ENCODE assay signal across 27 cellular contexts in genomic region chr5:82074968-82075367, GRCh38.
DNase-seq lines count a peak whose midpoint lies in the region; ATAC-seq and TF ChIP-seq lines count a peak whose summit lies in the region.
"Had no signal": no experiment of that assay in that cellular context is flagged by ENCODE, and none has a peak within 500 bp of the region (broad histone marks: within the 10 kb centered on the region; RNA-seq: fewer than 3 reads in every experiment).

No MANE protein-coding gene starts in this region.

- H3K4me2 ChIP-seq in neural progenitor cell, result peak overlapping the region; percentile 11
- H3K4me2 ChIP-seq: BLaER1 treated with 17β-estradiol and CSF1 and Interleukin-3, amounts not matched to agents 10 nM and 100 nM had no signal

- POLR2A ChIA-PET in GM10248 (lab: Yijun Ruan, JAX), result no interaction called here

- H3K79me2 ChIP-seq in neural progenitor cell (ENCODE audit: low read depth), result no peaks in the 10 kb centered on the region

- no peak for ATAC-seq in HG03159 (IDR thresholded peaks at IDR 0.05; ENCODE audit: unreplicated experiment)
- ATAC-seq: body of pancreas, GM12878 had no signal

- peak overlapping the region; percentile 2 for H3K27ac ChIP-seq in neural progenitor cell
- H3K27ac ChIP-seq: BLaER1 treated with 17β-estradiol and CSF1 and Interleukin-3, amounts not matched to agents 10 nM and 100 nM; body of pancreas; colonic mucosa; Peyer's patch; right atrium auricular region; SJCRH30 had no signal

- no peaks in the 10 kb centered on the region for H3K9me3 ChIP-seq in endocrine pancreas (ENCODE audit: control insufficient read depth, low read length)
- H3K9me3 ChIP-seq in neural progenitor cell (ENCODE audit: low read depth), result no peaks in the 10 kb centered on the region
- H3K9me3 ChIP-seq: body of pancreas, colonic mucosa, HAP-1, Peyer's patch, right atrium auricular region had no signal

- H3K36me3 Mint-ChIP-seq in neural progenitor cell, result peaks cover 3% of the 10 kb centered on the region

- H3K4me1 ChIP-seq in endocrine pancreas (ENCODE audit: control insufficient read depth, insufficient read depth, low read length), result no peaks in the 10 kb centered on the region
- H3K4me1 ChIP-seq in neural progenitor cell, result peaks cover 10% of the 10 kb centered on the region
- H3K4me1 ChIP-seq: body of pancreas, colonic mucosa, HAP-1, Peyer's patch, right atrium auricular region had no signal

- no peaks in the 10 kb centered on the region for H3K27me3 Mint-ChIP-seq in neural progenitor cell (ENCODE audit: insufficient read depth, low read depth)
- H3K27me3 Mint-ChIP-seq: activated CD4-positive, alpha-beta memory T cell treated with anti-CD3 and anti-CD28 coated beads, Interleukin-2, amount 10 ng/mL, durations not matched to agents 7 days and 5 days had no signal

- no peaks in the 10 kb centered on the region for H3K27me3 ChIP-seq in endocrine pancreas (ENCODE audit: control insufficient read depth, insufficient read depth, low read length)
- H3K27me3 ChIP-seq in neural progenitor cell, result no peaks in the 10 kb centered on the region
- H3K27me3 ChIP-seq: BLaER1 treated with 17β-estradiol and CSF1 and Interleukin-3, amounts not matched to agents 10 nM and 100 nM; body of pancreas; colonic mucosa; Peyer's patch; right atrium auricular region; SJCRH30 had no signal

- peak overlapping the region; percentile 23 for H3K9ac ChIP-seq in endocrine pancreas (ENCODE audit: control insufficient read depth, insufficient read depth, low read length)
- H3K9ac ChIP-seq in neural progenitor cell, result no peak overlapping the region
- H3K9ac ChIP-seq: BLaER1 treated with 17β-estradiol and CSF1 and Interleukin-3, amounts not matched to agents 10 nM and 100 nM had no signal

- H3K36me3 ChIP-seq in endocrine pancreas (ENCODE audit: control insufficient read depth, insufficient read depth, low read length) (no peaks in the 10 kb centered on the region), neural progenitor cell (no peaks in the 10 kb centered on the region)
- H3K36me3 ChIP-seq: colonic mucosa, HAP-1, Peyer's patch, right atrium auricular region, SJCRH30 had no signal

- peak overlapping the region; percentile 55 for H2AFZ ChIP-seq in neural progenitor cell (replicated peaks)

- in situ Hi-C loops in G401 (cut with HindIII; ENCODE audit: low sequenced_read_pairs), result no loop called here

- DNase-seq in G401 (ENCODE audit: low spot score), result peak; percentile 91
- peak; percentile 58 to 87 for DNase-seq in NCI-H524 (lab: John Stamatoyannopoulos, UW)
- peak; percentile 29 for DNase-seq in neural progenitor cell (ENCODE audit: low spot score)
- DNase-seq in GM10248 (ENCODE audit: extremely low spot score), result no peak
- no peak for DNase-seq in NOMO-1 treated with DMSO at 0.1 percent for 48 hours (lab: John Stamatoyannopoulos, UW; ENCODE audit: unreplicated experiment)
- DNase-seq: activated CD4-positive, alpha-beta memory T cell treated with anti-CD3 and anti-CD28 coated beads, Interleukin-2, amount 10 ng/mL, durations not matched to agents 7 days and 5 days; activated CD4-positive, CD25-positive, alpha-beta regulatory T cell treated with anti-CD3 and anti-CD28 coated beads, Interleukin-2, amount 50 U/mL, for 72 hours; activated effector memory CD4-positive, alpha-beta T cell treated with anti-CD3 and anti-CD28 coated beads, Interleukin-2, amount 50 U/mL, for 16 hours; body of pancreas; colonic mucosa; COR-L47; DND-41; Karpas-422; MV-4-11; NCI-H187; NCI-H2227 treated with DMSO at 0.1 percent for 48 hours; NK-92 treated with Interleukin-12 subunit alpha and Interleukin-12 subunit beta, amount 100 ng/mL, for 24 hours; Peyer's patch; SJCRH30; substantia nigra; T-helper 1 cell had no signal

- no peaks in the 10 kb centered on the region for H3F3A ChIP-seq in neural progenitor cell (ENCODE audit: low read depth)

- peaks cover 3% of the 10 kb centered on the region for H3K9me3 Mint-ChIP-seq in neural progenitor cell

- H3K4me3 ChIP-seq in endocrine pancreas (ENCODE audit: control insufficient read depth, insufficient read depth, low read length) (peak overlapping the region; percentile 78), neural progenitor cell (no peak overlapping the region)
- H3K4me3 ChIP-seq: BLaER1 treated with 17β-estradiol and CSF1 and Interleukin-3, amounts not matched to agents 10 nM and 100 nM; body of pancreas; colonic mucosa; GM12878; HAP-1; Peyer's patch; right atrium auricular region; SJCRH30 had no signal

- TF ChIP-seq CTCF in neural progenitor cell (IDR thresholded peaks at IDR 0.05) (no peak), GM10248 (IDR thresholded peaks at IDR 0.05; ENCODE audit: control extremely low read depth, extremely low read depth, low read depth, missing control alignments) (no peak)

- CTCF ChIA-PET in GM10248 (lab: Yijun Ruan, JAX), result interaction anchor here (1.1 to 1.8 kb wide), 2 partner anchors 18 to 21 kb away, joined by 3 to 6 read pairs; no protein-coding TSS in a partner anchor

- no peaks in the 10 kb centered on the region for H4K20me1 ChIP-seq in neural progenitor cell (ENCODE audit: low read depth)
- H4K20me1 ChIP-seq: BLaER1 treated with 17β-estradiol and CSF1 and Interleukin-3, amounts not matched to agents 10 nM and 100 nM had no signal

- peaks cover 15% of the 10 kb centered on the region for H3K4me1 Mint-ChIP-seq in neural progenitor cell
- H3K4me1 Mint-ChIP-seq: activated CD4-positive, alpha-beta memory T cell treated with anti-CD3 and anti-CD28 coated beads, Interleukin-2, amount 10 ng/mL, durations not matched to agents 7 days and 5 days had no signal

- peak overlapping the region; percentile 88 for H3K27ac Mint-ChIP-seq in neural progenitor cell
- H3K27ac Mint-ChIP-seq: activated CD4-positive, alpha-beta memory T cell treated with anti-CD3 and anti-CD28 coated beads, Interleukin-2, amount 10 ng/mL, durations not matched to agents 7 days and 5 days had no signal

- no peak overlapping the region for H3K4me3 Mint-ChIP-seq in neural progenitor cell
- H3K4me3 Mint-ChIP-seq: activated CD4-positive, alpha-beta memory T cell treated with anti-CD3 and anti-CD28 coated beads, Interleukin-2, amount 10 ng/mL, durations not matched to agents 7 days and 5 days had no signal

Comparison
In these comparisons a context has a peak if more than half of its experiments do, and no peak if none do; other contexts are left out.
1. DNase-seq: peak in G401 (single experiment), NCI-H524 (2 of 2) and neural progenitor cell (single experiment); none in GM10248 (single experiment) and NOMO-1 treated with DMSO at 0.1 percent for 48 hours (single experiment).